1 cellular context compared by ENCODE assay signal in genomic region chr17:8914554-8914953, GRCh38.
TF ChIP-seq lines count a peak whose summit lies in the region.

No MANE protein-coding gene starts in this region.

TF ChIP-seq in K562, 482 proteins besides CTCF, POLR2A, EP300 and RAD21:
- TF ChIP-seq CCAR2 (IDR thresholded peaks at IDR 0.05; ENCODE audit: low read depth, low read length) (no peak), RBM25 (IDR thresholded peaks at IDR 0.05; ENCODE audit: low read depth, low read length, severe bottlenecking) (peak; percentile 6)
